In genomic region chr17:7219812-7220592, GRCh38 we compare ENCODE assay signal across 8 cellular contexts. TPM values are rescaled to one million over a fixed set of nuclear protein-coding genes. Genes with fewer than 3 reads are reported as not detected.
DNase-seq lines count a peak whose midpoint lies in the region; ATAC-seq and TF ChIP-seq lines count a peak whose summit lies in the region.

TSS of gene ACADVL (plus strand) at chr17:7219938. CDS start at chr17:7219985, 47 bp downstream.
TSS of gene DLG4 (minus strand) at chr17:7219836.

- peak within 1 kb of the TSS; percentile 87 for H3K4me3 ChIP-seq in endodermal cell (ENCODE audit: low read length)

- peaks cover 19% of the 10 kb centered on the region for H3K4me1 ChIP-seq in endodermal cell (ENCODE audit: control insufficient read depth, insufficient read depth, low read length)

- ATAC-seq in HG03095 (IDR thresholded peaks at IDR 0.05; ENCODE audit: unreplicated experiment) = peak; percentile 51

- H3K9ac ChIP-seq in endodermal cell (ENCODE audit: extremely low read depth, low read length, poor library complexity, severe bottlenecking) = peak within 1 kb of the TSS; percentile 85

- H3K36me3 Mint-ChIP-seq in endodermal cell (ENCODE audit: low read depth) = peaks cover 38% of the 10 kb centered on the region

- no peaks in the 10 kb centered on the region for H3K9me3 ChIP-seq in endodermal cell (ENCODE audit: control insufficient read depth, low read length)

- no peaks in the 10 kb centered on the region for H3K27me3 Mint-ChIP-seq in endodermal cell (ENCODE audit: insufficient read depth)

- DNase-seq in NCI-H2196 (lab: John Stamatoyannopoulos, UW; ENCODE audit: unreplicated experiment) (peak; percentile 56), NCI-H2196 treated with DMSO at 0.1 percent for 48 hours (lab: John Stamatoyannopoulos, UW; ENCODE audit: unreplicated experiment) (no peak), NOMO-1 treated with dmso at 0.1 percent for 144 hours (lab: John Stamatoyannopoulos, UW; ENCODE audit: unreplicated experiment) (peak; percentile 61), endodermal cell (peak; percentile 96), mesenteric fat pad (ENCODE audit: low spot score) (peak; percentile 98)
- peak; percentile 84 for DNase-seq in activated CD8-positive, alpha-beta memory T cell treated with anti-CD3 and anti-CD28 coated beads, Interleukin-2, amount 50 U/mL, for 4 hours
- DNase-seq in stimulated activated CD8-positive, alpha-beta memory T cell treated with anti-CD3 and anti-CD28 coated beads, Interleukin-15, amount 100 ng/mL, for 4 hours (ENCODE audit: low read depth in 2 of 2) = peak; percentile 60 to 65

- no peak for TF ChIP-seq CTCF in endodermal cell (conservative IDR thresholded peaks at IDR 0.05)

- no peaks in the 10 kb centered on the region for H3K9me3 Mint-ChIP-seq in endodermal cell

- peak within 1 kb of the TSS; percentile 86 for H3K4me3 Mint-ChIP-seq in endodermal cell

- WGBS in endodermal cell (ENCODE audit: insufficient coverage in 1 of 2, insufficient read length in 1 of 2), 2 experiments = 0 to 2% methylated on average over 24 to 63 of the region's 63 CpGs

- H3K27ac ChIP-seq in endodermal cell (ENCODE audit: low read depth, low read length) = peak within 1 kb of the TSS; percentile 59

- peaks cover 42% of the 10 kb centered on the region for H3K4me1 Mint-ChIP-seq in endodermal cell

- H3K27ac Mint-ChIP-seq in endodermal cell = peak within 1 kb of the TSS; percentile 96

- H3K36me3 ChIP-seq in endodermal cell (ENCODE audit: control insufficient read depth, insufficient read depth, low read length) = peaks cover 35% of the 10 kb centered on the region

- H3K27me3 ChIP-seq in endodermal cell (ENCODE audit: control insufficient read depth, insufficient read depth, low read length, poor library complexity, severe bottlenecking) = no peaks in the 10 kb centered on the region

RNA-seq across cellular contexts. Expression of gene ACADVL, which starts in this region (rescaled TPM):
- 100 to 1,000 TPM; 337 to 459 TPM for total RNA-seq in endodermal cell
- polyA plus RNA-seq in endodermal cell (2013, experiment 1 of 2) = 272 TPM
- polyA plus RNA-seq in endodermal cell (2013, experiment 2 of 2) = 222 TPM
- 1,052 TPM for total RNA-seq in mesenteric fat pad

RNA-seq across cellular contexts. Expression of gene DLG4, which starts in this region (rescaled TPM):
- total RNA-seq in endodermal cell (10 to 100 TPM; 35.1 to 68.5 TPM), mesenteric fat pad (16.0 TPM)
- 76.0 TPM for polyA plus RNA-seq in endodermal cell (2013, experiment 1 of 2)
- polyA plus RNA-seq in endodermal cell (2013, experiment 2 of 2) = 59.6 TPM
